In genomic region chr1:182029379-182030331, GRCh38 we compare ENCODE assay signal across 8 cellular contexts. TPM values are rescaled to one million over a fixed set of nuclear protein-coding genes. Genes with fewer than 3 reads are reported as not detected.
DNase-seq lines count a peak whose midpoint lies in the region; ATAC-seq, FAIRE-seq and TF ChIP-seq lines count a peak whose summit lies in the region.

No MANE protein-coding gene starts in this region.

- peaks cover 15% of the 10 kb centered on the region for H3K4me1 Mint-ChIP-seq in activated B cell treated with CpG ODN at 0.5 μM for 24 hours
- peaks cover 12% of the 10 kb centered on the region for H3K4me1 Mint-ChIP-seq in central memory CD8-positive, alpha-beta T cell

- H3K4me3 Mint-ChIP-seq in activated B cell treated with CpG ODN at 0.5 μM for 24 hours, result peak overlapping the region; percentile 97
- H3K4me3 Mint-ChIP-seq in central memory CD8-positive, alpha-beta T cell, result peak overlapping the region; percentile 92

- H3K27ac Mint-ChIP-seq in activated B cell treated with CpG ODN at 0.5 μM for 24 hours, result peak overlapping the region; percentile 97
- peak overlapping the region; percentile 99 for H3K27ac Mint-ChIP-seq in central memory CD8-positive, alpha-beta T cell (ENCODE audit: low read depth)

- CTCF ChIA-PET in activated B cell treated with CpG ODN at 0.5 μM for 24 hours (lab: Charles Lee), result interaction anchor here (1.9 kb wide), 1 partner anchor 550 kb away, joined by 4 read pairs; no protein-coding TSS in a partner anchor

- intact Hi-C loops in activated B cell treated with CpG ODN at 0.5 μM for 24 hours (cut with micrococcal nuclease), result loop anchor here (1.0 to 10.0 kb wide), 5 partner anchors 362 to 1875 kb away; partner anchors contain the start of genes ACBD6, DHX9, GLUL and QSOX1

- no peaks in the 10 kb centered on the region for H3K27me3 Mint-ChIP-seq in activated B cell treated with CpG ODN at 0.5 μM for 24 hours
- no peaks in the 10 kb centered on the region for H3K27me3 Mint-ChIP-seq in central memory CD8-positive, alpha-beta T cell

- FAIRE-seq in islet of Langerhans (lab: Jason Lieb, UNC), result peak; percentile 96

- POLR2A ChIA-PET in activated B cell treated with CpG ODN at 0.5 μM for 24 hours (lab: Charles Lee), result interaction anchor here (0.5 kb wide), 1 partner anchor 1593 kb away, joined by 3 read pairs; no protein-coding TSS in a partner anchor

- TF ChIP-seq CTCF in activated B cell treated with CpG ODN at 0.5 μM for 24 hours (IDR thresholded peaks at IDR 0.05), result no peak

- DNase-seq in AG08396 (ENCODE audit: low spot score) (peak; percentile 94), NCI-H2227 treated with DMSO at 0.1 percent for 48 hours (lab: John Stamatoyannopoulos, UW) (peak; percentile 93), activated B cell treated with CpG ODN at 0.5 μM for 24 hours (peak; percentile 98)
- peak; percentile 96 to 97 for DNase-seq in central memory CD8-positive, alpha-beta T cell (ENCODE audit: low spot score in 2 of 2)
- DNase-seq in stimulated activated CD4-positive, alpha-beta T cell treated with anti-CD3 and anti-CD28 coated beads, Interleukin-12 subunit alpha, Interleukin-12 subunit beta, amount 100 ng/mL, for 24 hours (ENCODE audit: low read depth in 2 of 2), result peak; percentile 96 to 98

- H3K36me3 Mint-ChIP-seq in activated B cell treated with CpG ODN at 0.5 μM for 24 hours (ENCODE audit: low read depth), result peaks cover 2% of the 10 kb centered on the region
- H3K36me3 Mint-ChIP-seq in central memory CD8-positive, alpha-beta T cell (ENCODE audit: insufficient read depth), result peaks cover 7% of the 10 kb centered on the region

- H3K9me3 Mint-ChIP-seq in activated B cell treated with CpG ODN at 0.5 μM for 24 hours, result no peaks in the 10 kb centered on the region
- H3K9me3 Mint-ChIP-seq in central memory CD8-positive, alpha-beta T cell, result peaks cover 5% of the 10 kb centered on the region

- peak; percentile 92 for ATAC-seq in GM18909 (IDR thresholded peaks at IDR 0.05; ENCODE audit: poor library complexity, unreplicated experiment)
- peak; percentile 93 for ATAC-seq in HG03175 (IDR thresholded peaks at IDR 0.05; ENCODE audit: unreplicated experiment)
- peak; percentile 94 for ATAC-seq in activated B cell treated with CpG ODN at 0.5 μM for 24 hours (ENCODE audit: low read depth)
- ATAC-seq in central memory CD8-positive, alpha-beta T cell (replicated peaks; ENCODE audit: extremely low read depth, poor library complexity, severe bottlenecking), result peak; percentile 88

RNA-seq across cellular contexts. Expression of gene ZNF648, which starts 31.9 kb away (rescaled TPM):
- total RNA-seq in activated B cell treated with CpG ODN at 0.5 μM for 24 hours, result not detected in 2 replicates

Comparison
In these comparisons a context has a peak if more than half of its experiments do, and no peak if none do; other contexts are left out.
1. Peak in every context shown above with its lines: DNase-seq and ATAC-seq.